ENCODE assay signal across 1 cellular context in the genomic region with DNA sequence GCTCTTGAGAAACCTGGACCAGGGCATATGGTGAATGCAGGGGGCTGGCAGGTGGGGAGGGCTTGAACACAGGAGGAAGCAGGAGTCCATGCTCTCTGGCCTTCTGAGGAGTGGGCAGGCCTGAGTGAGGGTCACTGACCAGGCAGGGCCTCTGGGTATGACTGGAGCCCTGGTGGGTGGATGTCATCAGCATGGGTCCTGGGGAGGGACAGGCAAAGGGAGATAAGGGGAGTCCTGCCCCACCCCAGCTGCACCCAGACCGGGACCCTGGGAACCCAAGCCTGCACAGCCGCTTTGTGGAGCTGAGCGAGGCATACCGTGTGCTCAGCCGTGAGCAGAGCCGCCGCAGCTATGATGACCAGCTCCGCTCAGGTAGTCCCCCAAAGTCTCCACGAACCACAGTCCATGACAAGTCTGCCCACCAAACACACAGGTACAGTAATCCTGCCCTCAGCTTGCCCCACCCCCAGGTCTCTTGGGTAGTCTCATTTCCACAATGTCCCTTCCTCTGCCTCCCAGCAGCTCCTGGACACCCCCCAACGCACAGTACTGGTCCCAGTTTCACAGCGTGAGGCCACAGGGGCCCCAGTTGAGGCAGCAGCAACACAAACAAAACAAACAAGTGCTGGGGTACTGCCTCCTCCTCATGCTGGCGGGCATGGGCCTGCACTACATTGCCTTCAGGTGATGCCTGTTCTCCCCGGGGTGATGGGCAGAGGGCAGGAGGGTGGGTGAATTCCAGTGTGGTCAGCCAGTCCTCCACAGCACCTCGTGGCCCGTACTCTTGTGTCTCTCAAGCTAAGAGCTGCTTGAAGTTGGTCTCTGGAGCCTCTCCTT.
TF ChIP-seq lines count a peak whose summit lies in the region.

No MANE protein-coding gene starts in this region.

TF ChIP-seq in HEK293, 187 proteins besides CTCF, POLR2A, EP300 and RAD21 (continued from another document):
- no peak for TF ChIP-seq ZNF449 (tag by site-specific recombination; IDR thresholded peaks at IDR 0.05)
- no peak for TF ChIP-seq ZBTB21 (tag by site-specific recombination; IDR thresholded peaks at IDR 0.05)
TF ChIP-seq in HEK293: peak in this region for 1.
